1 cellular context compared by ENCODE assay signal in genomic region chr6:57262901-57263694, GRCh38.
TF ChIP-seq lines count a peak whose summit lies in the region.

No MANE protein-coding gene starts in this region.

TF ChIP-seq in IMR-90, 13 proteins besides CTCF, POLR2A, EP300 and RAD21 (continued from another document):
- no peak for TF ChIP-seq USF2 (IDR thresholded peaks at IDR 0.05; ENCODE audit: low read depth, low read length)
- no peak for TF ChIP-seq RFX5 (IDR thresholded peaks at IDR 0.05; ENCODE audit: low read depth, low read length)
- no peak for TF ChIP-seq ELK1 (IDR thresholded peaks at IDR 0.05; ENCODE audit: borderline replicate concordance, low read depth, low read length)
- TF ChIP-seq RCOR1 (IDR thresholded peaks at IDR 0.05; ENCODE audit: insufficient replicate concordance, low read length) = no peak
- peak; percentile 87 for TF ChIP-seq NFE2L2 (IDR thresholded peaks at IDR 0.05; ENCODE audit: low read depth, low read length)
- TF ChIP-seq CEBPB (IDR thresholded peaks at IDR 0.05; ENCODE audit: low read depth, low read length) = no peak
